18 cellular contexts compared by ENCODE assay signal in genomic region chr5:93226202-93226735, GRCh38.
"Had no signal": no experiment of that assay in that cellular context is flagged by ENCODE, and none has a peak within 500 bp of the region (broad histone marks: within the 10 kb centered on the region; RNA-seq: fewer than 3 reads in every experiment).

No MANE protein-coding gene starts in this region.

- H3K36me3 ChIP-seq: gastroesophageal sphincter, thyroid gland, vagina had no signal

- ATAC-seq: activated naive CD4-positive, alpha-beta T cell treated with anti-CD3 and anti-CD28 coated beads, Interleukin-2, amount 50 U/mL, for 72 hours; activated T-cell treated with anti-CD3 and anti-CD28 coated beads, Interleukin-2, amount 50 U/mL, for 4 hours; esophagus mucosa; gastroesophageal sphincter; left lobe of liver had no signal

- H3K4me3 ChIP-seq: gastroesophageal sphincter, thyroid gland, vagina had no signal

- H3K27ac ChIP-seq: gastroesophageal sphincter had no signal

- H3K27me3 ChIP-seq: gastroesophageal sphincter, thyroid gland, vagina had no signal

- H3K9me3 ChIP-seq: gastroesophageal sphincter, thyroid gland, vagina had no signal

- H3K4me1 ChIP-seq: gastroesophageal sphincter, vagina had no signal

- DNase-seq: activated CD4-positive, alpha-beta T cell treated with anti-CD3 and anti-CD28 coated beads, Interleukin-2, amount 50 U/mL, for 4 hours; activated CD4-positive, CD25-positive, alpha-beta regulatory T cell treated with anti-CD3 and anti-CD28 coated beads, Interleukin-2, amount 50 U/mL, for 72 hours; activated effector memory CD4-positive, alpha-beta T cell treated with anti-CD3 and anti-CD28 coated beads, Interleukin-2, amount 50 U/mL, for 16 hours; activated T-cell treated with anti-CD3 and anti-CD28 coated beads, Interleukin-2, amount 50 U/mL, for 4 hours; amniotic stem cell; cerebellar nuclear complex; dermis blood vessel endothelial cell; endodermal cell; islet precursor cell; nephron progenitor cell; stimulated activated CD4-positive, alpha-beta T cell treated with anti-CD3 and anti-CD28 coated beads, Interleukin-4, amount 100 ng/mL, for 4 hours; T-helper 9 cell; thyroid gland had no signal
